In genomic region chr1:72282271-72282656, GRCh38 we compare ENCODE assay signal across 8 cellular contexts. TPM values are rescaled to one million over a fixed set of nuclear protein-coding genes. Genes with fewer than 3 reads are reported as not detected.
DNase-seq lines count a peak whose midpoint lies in the region; ATAC-seq and TF ChIP-seq lines count a peak whose summit lies in the region.

NEGR1 (minus strand) TSS chr1:72282539.

- POLR2A ChIA-PET in CD4-positive, alpha-beta memory T cell (lab: Charles Lee; ENCODE audit: partially characterized antibody), result no interaction called here
- POLR2A ChIA-PET in WTC11 (lab: Charles Lee), result interaction anchor here (0.6 to 0.9 kb wide), 3 partner anchors 10 to 667 kb away, joined by 3 to 6 read pairs (median 3); no protein-coding TSS in a partner anchor

- H3K4me3 Mint-ChIP-seq in CD4-positive, alpha-beta memory T cell, result peak within 1 kb of the TSS in 7 of 8 donors; percentile 61 to 88 (median 84)
- no peak within 1 kb of the TSS for H3K4me3 Mint-ChIP-seq in WTC11

- H3K9me3 ChIP-seq in CD4-positive, alpha-beta memory T cell (ENCODE audit: control insufficient read depth in 1 of 2, low read length in 2 of 2), result no peaks in the 10 kb centered on the region
- no peaks in the 10 kb centered on the region for H3K9me3 ChIP-seq in muscle layer of duodenum (ENCODE audit: control insufficient read depth in 1 of 2, low read length in 2 of 2)
- H3K9me3 ChIP-seq in upper lobe of right lung, result no peaks in the 10 kb centered on the region

- peaks cover 7% of the 10 kb centered on the region for H3K4me1 ChIP-seq in CD4-positive, alpha-beta memory T cell (ENCODE audit: insufficient read depth, low read length)
- H3K4me1 ChIP-seq in muscle layer of duodenum (ENCODE audit: control insufficient read depth in 1 of 2, insufficient read depth in 2 of 2, low read length in 2 of 2) (peaks cover 0 to 16% of the 10 kb centered on the region in 2 donors), upper lobe of right lung (peaks cover 4% of the 10 kb centered on the region)

- no peak within 1 kb of the TSS for H3K27ac ChIP-seq in CD4-positive, alpha-beta memory T cell (ENCODE audit: low read depth, low read length)
- peak within 1 kb of the TSS; percentile 91 for H3K27ac ChIP-seq in muscle layer of duodenum (ENCODE audit: low read length)
- peak within 1 kb of the TSS; percentile 92 for H3K27ac ChIP-seq in upper lobe of right lung

- peak within 1 kb of the TSS in 5 of 7 donors; percentile 47 to 78 (median 65) for H3K27ac Mint-ChIP-seq in CD4-positive, alpha-beta memory T cell
- peak within 1 kb of the TSS; percentile 57; the same call in 1 of the 2 replicates for H3K27ac Mint-ChIP-seq in WTC11

- peak in 2 of 5 donors; percentile 9 to 34 for DNase-seq in CD4-positive, alpha-beta memory T cell
- DNase-seq in HuH-7 (ENCODE audit: low spot score), result peak; percentile 46
- peak; percentile 59 for DNase-seq in WTC11 (ENCODE audit: low spot score)
- peak; percentile 69 for DNase-seq in fibroblast of mammary gland (ENCODE audit: low read depth)
- peak; percentile 68 for DNase-seq in upper lobe of right lung
- DNase-seq in cortex of kidney (lab: John Stamatoyannopoulos, UW), result no peak

- H3K27me3 ChIP-seq in CD4-positive, alpha-beta memory T cell (ENCODE audit: insufficient read depth, low read length), result peaks cover 3% of the 10 kb centered on the region
- no peaks in the 10 kb centered on the region for H3K27me3 ChIP-seq in muscle layer of duodenum (ENCODE audit: low read depth, low read length)
- no peaks in the 10 kb centered on the region for H3K27me3 ChIP-seq in upper lobe of right lung

- TF ChIP-seq CTCF in WTC11 (IDR thresholded peaks at IDR 0.05) (no peak), fibroblast of mammary gland (conservative IDR thresholded peaks at IDR 0.05; ENCODE audit: control insufficient read depth, insufficient read depth, low read depth, low read length) (no peak), upper lobe of right lung (IDR thresholded peaks at IDR 0.05) (no peak)

- H3K36me3 Mint-ChIP-seq in CD4-positive, alpha-beta memory T cell, result no peaks in the 10 kb centered on the region
- no peaks in the 10 kb centered on the region for H3K36me3 Mint-ChIP-seq in WTC11

- intact Hi-C loops in CD4-positive, alpha-beta memory T cell (cut with micrococcal nuclease), result no loop called here
- intact Hi-C loops in upper lobe of right lung (cut with DNase I), result no loop called here

- ATAC-seq in WTC11 (peak; percentile 47), upper lobe of right lung (peak; percentile 18), GM19328 (IDR thresholded peaks at IDR 0.05; ENCODE audit: unreplicated experiment) (no peak)

- CTCF ChIA-PET in CD4-positive, alpha-beta memory T cell (lab: Charles Lee; ENCODE audit: partially characterized antibody), result no interaction called here
- CTCF ChIA-PET in WTC11 (lab: Charles Lee), result interaction anchor here (0.7 kb wide), 2 partner anchors 15 to 22 kb away, joined by 3 to 6 read pairs; no protein-coding TSS in a partner anchor

- H3K27me3 Mint-ChIP-seq in CD4-positive, alpha-beta memory T cell, result peaks cover 0 to 9% of the 10 kb centered on the region in 2 donors
- H3K27me3 Mint-ChIP-seq in WTC11 (ENCODE audit: low read depth), result peaks cover 16% of the 10 kb centered on the region

- peak within 1 kb of the TSS; percentile 14 to 23 for H3K4me3 ChIP-seq in CD4-positive, alpha-beta memory T cell (ENCODE audit: low read length in 2 of 2)
- H3K4me3 ChIP-seq in fibroblast of mammary gland (ENCODE audit: control insufficient read depth, low read depth, low read length) (peak within 1 kb of the TSS; percentile 87), muscle layer of duodenum (ENCODE audit: low read depth in 1 of 2, low read length in 2 of 2) (peak within 1 kb of the TSS; percentile 84 to 91), upper lobe of right lung (peak within 1 kb of the TSS; percentile 70)

- H3K36me3 ChIP-seq in CD4-positive, alpha-beta memory T cell (ENCODE audit: insufficient read depth, low read length), result no peaks in the 10 kb centered on the region
- H3K36me3 ChIP-seq in muscle layer of duodenum (ENCODE audit: control insufficient read depth in 1 of 2, insufficient read depth in 2 of 2, low read length in 2 of 2), result peaks cover 0 to 8% of the 10 kb centered on the region in 2 donors
- no peaks in the 10 kb centered on the region for H3K36me3 ChIP-seq in upper lobe of right lung

- H3K9me3 Mint-ChIP-seq in CD4-positive, alpha-beta memory T cell, result peaks cover 0 to 7% (median under 1%) of the 10 kb centered on the region in 8 donors
- no peaks in the 10 kb centered on the region for H3K9me3 Mint-ChIP-seq in WTC11

- peaks cover 13 to 18% (median 16%) of the 10 kb centered on the region in 4 donors for H3K4me1 Mint-ChIP-seq in CD4-positive, alpha-beta memory T cell
- peaks cover 13% of the 10 kb centered on the region for H3K4me1 Mint-ChIP-seq in WTC11

TF ChIP-seq in WTC11, 78 proteins besides CTCF, POLR2A, EP300 and RAD21:
- no peak for TF ChIP-seq ZNF138 (CRISPR knock-in tag; conservative IDR thresholded peaks at IDR 0.05)
- TF ChIP-seq, protein P1, sequence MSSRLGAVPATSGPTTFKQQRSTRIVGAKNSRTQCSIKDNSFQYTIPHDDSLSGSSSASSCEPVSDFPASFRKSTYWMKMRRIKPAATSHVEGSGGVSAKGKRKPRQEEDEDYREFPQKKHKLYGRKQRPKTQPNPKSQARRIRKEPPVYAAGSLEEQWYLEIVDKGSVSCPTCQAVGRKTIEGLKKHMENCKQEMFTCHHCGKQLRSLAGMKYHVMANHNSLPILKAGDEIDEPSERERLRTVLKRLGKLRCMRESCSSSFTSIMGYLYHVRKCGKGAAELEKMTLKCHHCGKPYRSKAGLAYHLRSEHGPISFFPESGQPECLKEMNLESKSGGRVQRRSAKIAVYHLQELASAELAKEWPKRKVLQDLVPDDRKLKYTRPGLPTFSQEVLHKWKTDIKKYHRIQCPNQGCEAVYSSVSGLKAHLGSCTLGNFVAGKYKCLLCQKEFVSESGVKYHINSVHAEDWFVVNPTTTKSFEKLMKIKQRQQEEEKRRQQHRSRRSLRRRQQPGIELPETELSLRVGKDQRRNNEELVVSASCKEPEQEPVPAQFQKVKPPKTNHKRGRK (CRISPR knock-in tag; IDR thresholded peaks at IDR 0.05; ENCODE audit: borderline replicate concordance), result peak; percentile 86
- TF ChIP-seq ZNF423 (CRISPR knock-in tag; IDR thresholded peaks at IDR 0.05), result no peak
- no peak for TF ChIP-seq ZNF232 (CRISPR knock-in tag; IDR thresholded peaks at IDR 0.05)
- no peak for TF ChIP-seq MYBL2 (CRISPR knock-in tag; IDR thresholded peaks at IDR 0.05)
- no peak for TF ChIP-seq ELF4 (CRISPR knock-in tag; IDR thresholded peaks at IDR 0.05; ENCODE audit: low read depth)
- TF ChIP-seq NR3C1 (CRISPR knock-in tag; conservative IDR thresholded peaks at IDR 0.05; ENCODE audit: low read depth), result no peak
- no peak for TF ChIP-seq ZNF121 (CRISPR knock-in tag; IDR thresholded peaks at IDR 0.05)
- no peak for TF ChIP-seq NFATC4 (CRISPR knock-in tag; IDR thresholded peaks at IDR 0.05)
- TF ChIP-seq ZNF396 (CRISPR knock-in tag; IDR thresholded peaks at IDR 0.05; ENCODE audit: borderline replicate concordance), result no peak
- TF ChIP-seq, protein P2, sequence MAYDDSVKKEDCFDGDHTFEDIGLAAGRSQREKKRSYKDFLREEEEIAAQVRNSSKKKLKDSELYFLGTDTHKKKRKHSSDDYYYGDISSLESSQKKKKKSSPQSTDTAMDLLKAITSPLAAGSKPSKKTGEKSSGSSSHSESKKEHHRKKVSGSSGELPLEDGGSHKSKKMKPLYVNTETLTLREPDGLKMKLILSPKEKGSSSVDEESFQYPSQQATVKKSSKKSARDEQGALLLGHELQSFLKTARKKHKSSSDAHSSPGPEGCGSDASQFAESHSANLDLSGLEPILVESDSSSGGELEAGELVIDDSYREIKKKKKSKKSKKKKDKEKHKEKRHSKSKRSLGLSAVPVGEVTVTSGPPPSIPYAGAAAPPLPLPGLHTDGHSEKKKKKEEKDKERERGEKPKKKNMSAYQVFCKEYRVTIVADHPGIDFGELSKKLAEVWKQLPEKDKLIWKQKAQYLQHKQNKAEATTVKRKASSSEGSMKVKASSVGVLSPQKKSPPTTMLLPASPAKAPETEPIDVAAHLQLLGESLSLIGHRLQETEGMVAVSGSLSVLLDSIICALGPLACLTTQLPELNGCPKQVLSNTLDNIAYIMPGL (CRISPR knock-in tag; IDR thresholded peaks at IDR 0.05), result 0 out of 2 replicates have a peak, but pooled peaks have one; percentile 20
- TF ChIP-seq USF2 (CRISPR knock-in tag; IDR thresholded peaks at IDR 0.05), result no peak
- TF ChIP-seq ATF3 (CRISPR knock-in tag; conservative IDR thresholded peaks at IDR 0.05), result no peak

RNA-seq across cellular contexts. Expression of gene NEGR1, which starts in this region (rescaled TPM):
- total RNA-seq in CD4-positive, alpha-beta memory T cell, result not detected
- not detected for polyA plus RNA-seq in CD4-positive, alpha-beta memory T cell
- total RNA-seq in WTC11 (2021), result 2.7 to 3.0 TPM (median 2.9 TPM) in 3 replicates
- total RNA-seq in upper lobe of right lung, result 21.4 TPM

Comparison
In these comparisons a context has a peak if more than half of its experiments do, and no peak if none do; other contexts are left out.
1. H3K4me3 ChIP-seq: peak in every context shown above with its lines; median percentile 88 in muscle layer of duodenum; 87 in fibroblast of mammary gland; 70 in upper lobe of right lung; 18 in CD4-positive, alpha-beta memory T cell.